8 cellular contexts compared by ENCODE assay signal in the genomic region with DNA sequence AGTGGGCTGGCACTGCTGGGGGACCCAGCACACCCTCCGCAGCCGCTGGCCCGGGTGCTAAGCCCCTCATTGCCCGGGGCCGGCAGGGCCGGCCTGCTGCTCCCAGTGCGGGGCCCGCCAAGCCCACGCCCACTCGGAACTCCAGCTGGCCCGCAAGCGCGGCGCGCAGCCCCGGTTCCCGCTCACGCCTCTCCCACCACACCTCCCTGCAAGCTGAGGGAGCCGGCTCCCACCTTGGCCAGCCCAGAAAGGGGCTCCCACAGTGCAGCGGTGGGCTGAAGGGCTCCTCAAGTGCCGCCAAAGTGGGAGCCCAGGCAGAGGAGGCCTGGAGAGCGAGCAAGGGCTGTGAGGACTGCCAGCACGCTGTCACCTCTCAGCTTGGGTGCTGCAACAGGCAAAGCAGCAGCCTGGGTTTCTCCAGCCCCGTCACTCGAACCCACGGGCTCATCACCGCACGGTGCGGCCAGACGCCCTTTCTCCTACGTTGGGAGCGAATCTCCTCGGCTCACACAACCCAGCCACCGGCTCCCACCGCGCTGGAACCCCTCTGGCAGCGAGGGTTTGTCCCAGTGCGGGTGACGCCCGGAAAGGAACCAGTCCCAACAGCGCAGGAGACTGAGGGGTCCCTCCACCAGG. TPM values are rescaled to one million over a fixed set of nuclear protein-coding genes. Genes with fewer than 3 reads are reported as not detected.
DNase-seq lines count a peak whose midpoint lies in the region; ATAC-seq and TF ChIP-seq lines count a peak whose summit lies in the region.
"Not testable (repeated sequence)": the region's sequence is repeated elsewhere in the genome, so short reads cannot be mapped to it uniquely, and the experiment has no call there.

No MANE protein-coding gene starts in this region.

- H3K9me3 ChIP-seq in HUES64 (ENCODE audit: insufficient read depth, low read depth, low read length); breast epithelium; iPS DF 6.9 (ENCODE audit: control insufficient read depth, insufficient read depth, low read length); trophoblast cell (ENCODE audit: insufficient read depth, low read depth, low read length): not testable (repeated sequence)

- not testable (repeated sequence) for H2BK12ac ChIP-seq in trophoblast cell (ENCODE audit: low read length)

- H3K23ac ChIP-seq in trophoblast cell (ENCODE audit: low read length): not testable (repeated sequence)

- H3K27ac ChIP-seq in HUES64 (ENCODE audit: low read depth, low read length) (peak overlapping the region; percentile 94), breast epithelium (peak overlapping the region; percentile 91 to 95), trophoblast cell (ENCODE audit: low read depth, low read length) (peak overlapping the region; percentile 72)
- H3K27ac ChIP-seq in iPS DF 6.9 (ENCODE audit: low read length): not testable (repeated sequence)

- not testable (repeated sequence) for H3K79me1 ChIP-seq in trophoblast cell (ENCODE audit: low read length)

- H3K27me3 Mint-ChIP-seq in HFFc6 (ENCODE audit: insufficient read depth); type B pancreatic cell: not testable (repeated sequence)

- H3K14ac ChIP-seq in trophoblast cell (ENCODE audit: low read length): peak overlapping the region; percentile 63

- peak overlapping the region; percentile 76 for H2AFZ ChIP-seq in trophoblast cell (ENCODE audit: insufficient read depth, low read length, poor library complexity)

- H3K36me3 Mint-ChIP-seq in HFFc6 (ENCODE audit: low read depth); type B pancreatic cell: not testable (repeated sequence)

- peaks cover 13% of the 10 kb centered on the region for H3K36me3 ChIP-seq in HUES64 (ENCODE audit: insufficient read depth, low read length)
- not testable (repeated sequence) for H3K36me3 ChIP-seq in breast epithelium; iPS DF 6.9 (ENCODE audit: control insufficient read depth, insufficient read depth, low read length); trophoblast cell (ENCODE audit: control insufficient read depth in 1 of 2, insufficient read depth in 2 of 2, low read length in 2 of 2)

- peak overlapping the region; percentile 86 for H3K4me3 ChIP-seq in HUES64 (ENCODE audit: low read length)
- peak overlapping the region; percentile 80 to 96 (median 91) for H3K4me3 ChIP-seq in breast epithelium
- H3K4me3 ChIP-seq in iPS DF 6.9 (ENCODE audit: low read length): peak overlapping the region; percentile 75
- H3K4me3 ChIP-seq in trophoblast cell (ENCODE audit: low read depth, low read length): peak overlapping the region; percentile 88

- peaks cover 11% of the 10 kb centered on the region for H3K79me2 ChIP-seq in trophoblast cell (ENCODE audit: control insufficient read depth, insufficient read depth, low read length, poor library complexity)

- intact Hi-C loops in breast epithelium (cut with DNase I; ENCODE audit: low total_unique reads): not testable (repeated sequence)

- peak overlapping the region; percentile 71 for H3K18ac ChIP-seq in trophoblast cell (ENCODE audit: low read length)

- peak overlapping the region; percentile 72 for H4K12ac ChIP-seq in trophoblast cell (ENCODE audit: low read depth, low read length)

- peak; percentile 0 for DNase-seq in HFFc6
- DNase-seq in T-helper 9 cell: peak; percentile 1
- not testable (repeated sequence) for DNase-seq in breast epithelium (ENCODE audit: low spot score in 2 of 2); iPS DF 6.9 (ENCODE audit: low read depth, low spot score); trophoblast cell; type B pancreatic cell (ENCODE audit: extremely low spot score, unreplicated experiment)

- peak overlapping the region; percentile 68 for H3K4me2 ChIP-seq in trophoblast cell (ENCODE audit: low read length)

- H2AK5ac ChIP-seq in trophoblast cell (ENCODE audit: low read length): not testable (repeated sequence)

- peak; percentile 15 for ATAC-seq in GM18519 (IDR thresholded peaks at IDR 0.05; ENCODE audit: low FRiP score, unreplicated experiment)

- H3K9ac ChIP-seq in HUES64 (ENCODE audit: low read depth, low read length): peak overlapping the region; percentile 88
- H3K9ac ChIP-seq in trophoblast cell (ENCODE audit: low read length): peak overlapping the region; percentile 91

- H3K4me1 Mint-ChIP-seq in HFFc6 (ENCODE audit: low read depth): peaks cover 32% of the 10 kb centered on the region
- peaks cover 12% of the 10 kb centered on the region for H3K4me1 Mint-ChIP-seq in type B pancreatic cell (ENCODE audit: unreplicated experiment)

- peak overlapping the region; percentile 48 for H3K4ac ChIP-seq in trophoblast cell (ENCODE audit: low read depth, low read length)

- peak overlapping the region; percentile 27 for H2BK120ac ChIP-seq in trophoblast cell (ENCODE audit: insufficient read depth, low read length, poor library complexity)

- peak overlapping the region; percentile 90 for H4K8ac ChIP-seq in trophoblast cell (ENCODE audit: low read depth, low read length)

- not testable (repeated sequence) for H3K4me1 ChIP-seq in HUES64 (ENCODE audit: insufficient read depth, low read length); breast epithelium; iPS DF 6.9 (ENCODE audit: control insufficient read depth, insufficient read depth, low read length); trophoblast cell (ENCODE audit: control insufficient read depth in 1 of 2, insufficient read depth in 2 of 2, low read length in 2 of 2)

- not testable (repeated sequence) for TF ChIP-seq POLR2A in breast epithelium (IDR thresholded peaks at IDR 0.05)

- peak overlapping the region; percentile 74 for H4K91ac ChIP-seq in trophoblast cell (ENCODE audit: low read depth, low read length)

- 0% methylated on average over 41 of the region's 41 CpGs for WGBS in HUES64
- WGBS in iPS DF 6.9 (ENCODE audit: insufficient coverage, insufficient read length): no CpG with 5 or more reads among the region's 41 CpGs
- WGBS in trophoblast cell (ENCODE audit: extremely low coverage, insufficient coverage, insufficient read length): no CpG with 5 or more reads among the region's 41 CpGs

- not testable (repeated sequence) for H3K27me3 ChIP-seq in HUES64 (ENCODE audit: insufficient read depth, low read length); breast epithelium; iPS DF 6.9 (ENCODE audit: control insufficient read depth, insufficient read depth, low read length); trophoblast cell (ENCODE audit: insufficient read depth, low read length)

- H3K27ac Mint-ChIP-seq in HFFc6 (peak overlapping the region; percentile 83), type B pancreatic cell (peak overlapping the region; percentile 99)

- peak overlapping the region; percentile 97 for H3K4me3 Mint-ChIP-seq in HFFc6
- H3K4me3 Mint-ChIP-seq in type B pancreatic cell: peak overlapping the region; percentile 98

- H2BK5ac ChIP-seq in trophoblast cell (ENCODE audit: low read depth, low read length, poor library complexity): peak overlapping the region; percentile 48

- not testable (repeated sequence) for H3K9me3 Mint-ChIP-seq in HFFc6, type B pancreatic cell

- not testable (repeated sequence) for TF ChIP-seq CTCF in HFFc6 (IDR thresholded peaks at IDR 0.05); breast epithelium (IDR thresholded peaks at IDR 0.05); type B pancreatic cell (conservative IDR thresholded peaks at IDR 0.05)

RNA-seq across cellular contexts. Expression of a gene that starts 0.4 kb away (rescaled TPM):
- total RNA-seq in HFFc6 (2021; fragmentation: NEBNext Ultra II Directional; extraction: Animal tissue kit (Norgen Biotek cat#: 25700)): 10 to 100 TPM; 14.6 to 18.9 (median 17.4) TPM
- 8.7 TPM for polyA plus RNA-seq in HUES64 (2013, experiment 1 of 2)
- 9.5 TPM for polyA plus RNA-seq in HUES64 (2013, experiment 2 of 2)
- 10 to 100 TPM; 18.9 to 50.9 (median 37.7) TPM for total RNA-seq in breast epithelium
- polyA plus RNA-seq in trophoblast cell (2013): 17.9 and 20.4 TPM in 2 replicates
- 18.4 and 23.7 TPM in 2 replicates for total RNA-seq in type B pancreatic cell (ENCODE audit: low replicate concordance)

RNA-seq across cellular contexts. Expression of a gene that starts 0.7 kb away (rescaled TPM):
- total RNA-seq in HFFc6 (2021; fragmentation: NEBNext Ultra II Directional; extraction: Animal tissue kit (Norgen Biotek cat#: 25700)): 1 to 10 TPM; 4.0 to 4.9 (median 4.3) TPM
- polyA plus RNA-seq in HUES64 (2013, experiment 1 of 2): 9.2 TPM
- 11.0 TPM for polyA plus RNA-seq in HUES64 (2013, experiment 2 of 2)
- total RNA-seq in breast epithelium (10 to 100 TPM in 1 of 3 donors, 1 to 10 TPM in 2; 7.9 to 11.1 (median 8.5) TPM), type B pancreatic cell (ENCODE audit: low replicate concordance) (10.9 and 13.1 TPM in 2 replicates)
- polyA plus RNA-seq in trophoblast cell (2013): 9.4 and 10.1 TPM in 2 replicates
